Comparison of ENCODE assay signal across 9 cellular contexts in genomic region chr1:156797212-156797871, GRCh38. TPM values are rescaled to one million over a fixed set of nuclear protein-coding genes. Genes with fewer than 3 reads are reported as not detected.
DNase-seq lines count a peak whose midpoint lies in the region; ATAC-seq, FAIRE-seq and TF ChIP-seq lines count a peak whose summit lies in the region.
"Had no signal": no experiment of that assay in that cellular context is flagged by ENCODE, and none has a peak within 500 bp of the region (broad histone marks: within the 10 kb centered on the region; RNA-seq: fewer than 3 reads in every experiment).

No MANE protein-coding gene starts in this region.

- H3K27ac ChIP-seq in keratinocyte (ENCODE audit: control insufficient read depth, insufficient read depth, low read length) = no peak overlapping the region
- H3K27ac ChIP-seq in substantia nigra (ENCODE audit: low read depth, low read length, poor library complexity, severe bottlenecking) = peak overlapping the region; percentile 71

- peaks cover 26% of the 10 kb centered on the region for H3K36me3 Mint-ChIP-seq in activated CD8-positive, alpha-beta memory T cell treated with anti-CD3 and anti-CD28 coated beads, Interleukin-2, amount 10 ng/mL, durations not matched to agents 7 days and 5 days

- ATAC-seq in activated CD8-positive, alpha-beta memory T cell treated with anti-CD3 and anti-CD28 coated beads, Interleukin-2, amount 10 ng/mL, durations not matched to agents 7 days and 5 days = peak; percentile 77

- CTCF ChIA-PET in activated CD8-positive, alpha-beta memory T cell treated with anti-CD3 and anti-CD28 coated beads, Interleukin-2, amount 10 ng/mL, durations not matched to agents 7 days and 5 days (lab: Charles Lee) = interaction anchor here (0.6 to 31.5 kb wide), 24 partner anchors 9 to 113 kb away, joined by 3 to 600 read pairs (median 4); partner anchors contain the start of genes INSRR, ISG20L2, METTL25B and NTRK1

- peaks cover 98% of the 10 kb centered on the region for H3K36me3 ChIP-seq in Loucy (ENCODE audit: insufficient read depth, low read length)
- peaks cover 22 to 42% of the 10 kb centered on the region in 2 experiments for H3K36me3 ChIP-seq in keratinocyte (ENCODE audit: control insufficient read depth in 2 of 2, extremely low read depth in 1 of 2, insufficient read depth in 2 of 2, low read length in 2 of 2)

- FAIRE-seq in keratinocyte (lab: Jason Lieb, UNC) = peak; percentile 95
- FAIRE-seq: endometrium had no signal

- H3K27ac Mint-ChIP-seq in activated CD8-positive, alpha-beta memory T cell treated with anti-CD3 and anti-CD28 coated beads, Interleukin-2, amount 10 ng/mL, durations not matched to agents 7 days and 5 days = peak overlapping the region; percentile 10

- no peaks in the 10 kb centered on the region for H3F3A ChIP-seq in Loucy (ENCODE audit: low read depth)

- H3K4me1 Mint-ChIP-seq in activated CD8-positive, alpha-beta memory T cell treated with anti-CD3 and anti-CD28 coated beads, Interleukin-2, amount 10 ng/mL, durations not matched to agents 7 days and 5 days = peaks cover 30% of the 10 kb centered on the region

- no peaks in the 10 kb centered on the region for H3K9me3 ChIP-seq in Loucy (ENCODE audit: insufficient read depth, low read depth, low read length)
- H3K9me3 ChIP-seq in keratinocyte (ENCODE audit: control insufficient read depth, low read depth, low read length) = no peaks in the 10 kb centered on the region

- H3K27me3 ChIP-seq in Loucy (ENCODE audit: insufficient read depth, low read length, poor library complexity, severe bottlenecking) (no peaks in the 10 kb centered on the region), keratinocyte (ENCODE audit: control insufficient read depth, extremely low read depth, insufficient read depth, low read length) (no peaks in the 10 kb centered on the region)

- H3K79me2 ChIP-seq in Loucy (ENCODE audit: insufficient read depth, low read length) = no peaks in the 10 kb centered on the region
- H3K79me2 ChIP-seq in keratinocyte (ENCODE audit: control insufficient read depth, insufficient read depth, low read length) = no peaks in the 10 kb centered on the region

- DNase-seq in activated CD8-positive, alpha-beta memory T cell treated with anti-CD3 and anti-CD28 coated beads, Interleukin-2, amount 10 ng/mL, durations not matched to agents 7 days and 5 days = peak; percentile 76
- no peak for DNase-seq in activated CD8-positive, alpha-beta memory T cell treated with anti-CD3 and anti-CD28 coated beads, Interleukin-2, amount 50 U/mL, for 48 hours
- peak; percentile 91 for DNase-seq in SK-N-DZ (ENCODE audit: low spot score)
- DNase-seq in astrocyte of the cerebellum (ENCODE audit: low read depth) = peak; percentile 33
- DNase-seq in keratinocyte (ENCODE audit: low read depth, low spot score) = no peak
- peak in 17 of 49 donors; percentile 3 to 52 (median 13) for DNase-seq in substantia nigra (lab: John Stamatoyannopoulos, UW)
- no peak for DNase-seq in foreskin melanocyte

- no peak overlapping the region for H3K9ac ChIP-seq in Loucy (ENCODE audit: low read depth, low read length, poor library complexity, severe bottlenecking)
- no peak overlapping the region for H3K9ac ChIP-seq in keratinocyte (ENCODE audit: control insufficient read depth, extremely low read depth, insufficient read depth, low read length)

- no peaks in the 10 kb centered on the region for H3K9me3 Mint-ChIP-seq in activated CD8-positive, alpha-beta memory T cell treated with anti-CD3 and anti-CD28 coated beads, Interleukin-2, amount 10 ng/mL, durations not matched to agents 7 days and 5 days (ENCODE audit: low read depth)

- H3K4me3 ChIP-seq in Loucy (ENCODE audit: low read length, poor library complexity, severe bottlenecking) (no peak overlapping the region), astrocyte of the cerebellum (ENCODE audit: low read depth, low read length) (no peak overlapping the region), keratinocyte (ENCODE audit: control insufficient read depth in 2 of 3, extremely low read depth in 1 of 3, insufficient read depth in 2 of 3, low read depth in 1 of 3, low read length in 3 of 3) (no peak overlapping the region)

- H3K4me2 ChIP-seq in Loucy (ENCODE audit: low read depth, low read length, poor library complexity, severe bottlenecking) (no peak overlapping the region), keratinocyte (ENCODE audit: control insufficient read depth, extremely low read depth, insufficient read depth, low read depth, low read length) (no peak overlapping the region)

- no peaks in the 10 kb centered on the region for H3K27me3 Mint-ChIP-seq in activated CD8-positive, alpha-beta memory T cell treated with anti-CD3 and anti-CD28 coated beads, Interleukin-2, amount 10 ng/mL, durations not matched to agents 7 days and 5 days

- in situ Hi-C loops in astrocyte of the cerebellum (cut with HindIII; ENCODE audit: low sequenced_read_pairs) = no loop called here

- H3K9me1 ChIP-seq in keratinocyte (ENCODE audit: control insufficient read depth, extremely low read depth, insufficient read depth, low read length) = no peaks in the 10 kb centered on the region

- no peak overlapping the region for H2AFZ ChIP-seq in Loucy (ENCODE audit: low read length)
- H2AFZ ChIP-seq in keratinocyte (ENCODE audit: control insufficient read depth, low read length) = no peak overlapping the region

- H4K20me1 ChIP-seq in Loucy (ENCODE audit: insufficient read depth, low read length, poor library complexity, severe bottlenecking) (no peaks in the 10 kb centered on the region), keratinocyte (ENCODE audit: control insufficient read depth, extremely low read depth, insufficient read depth, low read length) (peaks cover 3% of the 10 kb centered on the region)

- dilution Hi-C loops in keratinocyte (cut with MboI; ENCODE audit: extremely low pct_ligation_motif_present, low sequenced_read_pairs) = no loop called here

- no peaks in the 10 kb centered on the region for H3K9me2 ChIP-seq in Loucy (replicated peaks; ENCODE audit: low read depth, low read length)

- H3K4me3 Mint-ChIP-seq in activated CD8-positive, alpha-beta memory T cell treated with anti-CD3 and anti-CD28 coated beads, Interleukin-2, amount 10 ng/mL, durations not matched to agents 7 days and 5 days = no peak overlapping the region

- H3K4me1 ChIP-seq in Loucy (ENCODE audit: insufficient read depth, low read length, poor library complexity, severe bottlenecking) (peaks cover 5% of the 10 kb centered on the region), keratinocyte (ENCODE audit: control insufficient read depth, extremely low read depth, insufficient read depth, low read length) (no peaks in the 10 kb centered on the region)

- TF ChIP-seq CTCF in Loucy (conservative IDR thresholded peaks at IDR 0.05; ENCODE audit: low read length) = peak; percentile 83
- TF ChIP-seq CTCF in astrocyte of the cerebellum (IDR thresholded peaks at IDR 0.05; ENCODE audit: low read depth, low read length, missing control alignments) = peak; percentile 89
- TF ChIP-seq CTCF in keratinocyte (optimal IDR thresholded peaks at IDR 0.05 in 1 of 3, IDR thresholded peaks at IDR 0.05 in 1 of 3, conservative IDR thresholded peaks at IDR 0.05 in 1 of 3; ENCODE audit: extremely low read depth in 1 of 3, insufficient read depth in 2 of 3, low read length in 3 of 3) = peak; percentile 69 to 88 (median 70)

RNA-seq across cellular contexts. Expression of gene SH2D2A, which starts 19.3 kb away (rescaled TPM):
- total RNA-seq in activated CD8-positive, alpha-beta memory T cell treated with anti-CD3 and anti-CD28 coated beads, Interleukin-2, amount 10 ng/mL, durations not matched to agents 7 days and 5 days = 100 to 1,000 TPM; 157 to 205 TPM
- polyA plus RNA-seq in SK-N-DZ (2014; cell fraction: cytosol; rRNA removed) = 0.61 and 3.2 TPM in 2 replicates
- 1.4 and 3.3 TPM in 2 replicates for polyA plus RNA-seq in SK-N-DZ (2014; cell fraction: nucleus; rRNA removed)
- polyA plus RNA-seq in keratinocyte = 1.9 to 4.5 TPM (median 2.5 TPM) in 3 replicates
- 0.25 TPM for polyA plus RNA-seq in keratinocyte (2011; ENCODE audit: low read depth)
- 1.8 and 4.2 TPM in 2 replicates for polyA plus RNA-seq in keratinocyte (2011; cell fraction: cytosol; rRNA removed)
- 2.9 and 4.9 TPM in 2 replicates for polyA plus RNA-seq in keratinocyte (2011; cell fraction: nucleus; rRNA removed)
- polyA plus RNA-seq in keratinocyte (2012; ENCODE audit: low replicate concordance) = 2.1 and 6.8 TPM in 2 replicates
- 0.83 to 4.2 TPM (median 0.89 TPM) in 3 replicates for polyA minus RNA-seq in keratinocyte
- 5.2 TPM for polyA minus RNA-seq in keratinocyte (2011; cell fraction: cytosol; rRNA and poly(A)+ RNA removed)
- polyA minus RNA-seq in keratinocyte (2011; cell fraction: nucleus; rRNA and poly(A)+ RNA removed) = 4.2 and 4.4 TPM in 2 replicates

RNA-seq across cellular contexts. Expression of gene PRCC, which starts 30.0 kb away (rescaled TPM):
- total RNA-seq in activated CD8-positive, alpha-beta memory T cell treated with anti-CD3 and anti-CD28 coated beads, Interleukin-2, amount 10 ng/mL, durations not matched to agents 7 days and 5 days = 10 to 100 TPM; 68.7 to 99.8 TPM
- 50.6 and 54.6 TPM in 2 replicates for polyA plus RNA-seq in SK-N-DZ (2014; cell fraction: cytosol; rRNA removed)
- polyA plus RNA-seq in SK-N-DZ (2014; cell fraction: nucleus; rRNA removed) = 27.8 and 36.4 TPM in 2 replicates
- 29.9 to 70.7 TPM (median 40.4 TPM) in 3 replicates for polyA plus RNA-seq in keratinocyte
- polyA plus RNA-seq in keratinocyte (2011; ENCODE audit: low read depth) = 21.7 TPM
- 41.7 and 46.6 TPM in 2 replicates for polyA plus RNA-seq in keratinocyte (2011; cell fraction: cytosol; rRNA removed)
- polyA plus RNA-seq in keratinocyte (2011; cell fraction: nucleus; rRNA removed) = 54.2 and 58.5 TPM in 2 replicates
- 42.9 and 47.9 TPM in 2 replicates for polyA plus RNA-seq in keratinocyte (2012; ENCODE audit: low replicate concordance)
- polyA minus RNA-seq in keratinocyte = 60.5 to 95.5 TPM (median 69.6 TPM) in 3 replicates
- polyA minus RNA-seq in keratinocyte (2011; cell fraction: cytosol; rRNA and poly(A)+ RNA removed) = 48.7 TPM
- 32.6 and 42.6 TPM in 2 replicates for polyA minus RNA-seq in keratinocyte (2011; cell fraction: nucleus; rRNA and poly(A)+ RNA removed)

RNA-seq across cellular contexts. Expression of gene HDGF, which starts 45.9 kb away (rescaled TPM):
- total RNA-seq in activated CD8-positive, alpha-beta memory T cell treated with anti-CD3 and anti-CD28 coated beads, Interleukin-2, amount 10 ng/mL, durations not matched to agents 7 days and 5 days = 100 to 1,000 TPM; 258 to 340 TPM
- 375 and 505 TPM in 2 replicates for polyA plus RNA-seq in SK-N-DZ (2014; cell fraction: cytosol; rRNA removed)
- 394 and 426 TPM in 2 replicates for polyA plus RNA-seq in SK-N-DZ (2014; cell fraction: nucleus; rRNA removed)
- 172 to 240 TPM (median 196 TPM) in 3 replicates for polyA plus RNA-seq in keratinocyte
- polyA plus RNA-seq in keratinocyte (2011; ENCODE audit: low read depth) = 161 TPM
- polyA plus RNA-seq in keratinocyte (2011; cell fraction: cytosol; rRNA removed) = 221 and 240 TPM in 2 replicates
- 107 and 111 TPM in 2 replicates for polyA plus RNA-seq in keratinocyte (2011; cell fraction: nucleus; rRNA removed)
- polyA plus RNA-seq in keratinocyte (2012; ENCODE audit: low replicate concordance) = 213 and 246 TPM in 2 replicates
- 108 to 149 TPM (median 125 TPM) in 3 replicates for polyA minus RNA-seq in keratinocyte
- 141 TPM for polyA minus RNA-seq in keratinocyte (2011; cell fraction: cytosol; rRNA and poly(A)+ RNA removed)
- polyA minus RNA-seq in keratinocyte (2011; cell fraction: nucleus; rRNA and poly(A)+ RNA removed) = 32.3 and 52.1 TPM in 2 replicates

RNA-seq across cellular contexts. Expression of gene MRPL24, which starts 56.5 kb away (rescaled TPM):
- total RNA-seq in activated CD8-positive, alpha-beta memory T cell treated with anti-CD3 and anti-CD28 coated beads, Interleukin-2, amount 10 ng/mL, durations not matched to agents 7 days and 5 days = 10 to 100 TPM; 60.4 to 80.0 TPM
- polyA plus RNA-seq in SK-N-DZ (2014; cell fraction: cytosol; rRNA removed) = 98.9 and 109 TPM in 2 replicates
- polyA plus RNA-seq in SK-N-DZ (2014; cell fraction: nucleus; rRNA removed) = 67.7 and 93.2 TPM in 2 replicates
- polyA plus RNA-seq in keratinocyte = 111 to 157 TPM (median 122 TPM) in 3 replicates
- polyA plus RNA-seq in keratinocyte (2011; ENCODE audit: low read depth) = 31.8 TPM
- polyA plus RNA-seq in keratinocyte (2011; cell fraction: cytosol; rRNA removed) = 112 and 122 TPM in 2 replicates
- 91.7 and 94.5 TPM in 2 replicates for polyA plus RNA-seq in keratinocyte (2011; cell fraction: nucleus; rRNA removed)
- 101 and 133 TPM in 2 replicates for polyA plus RNA-seq in keratinocyte (2012; ENCODE audit: low replicate concordance)
- polyA minus RNA-seq in keratinocyte = 39.4 to 55.6 TPM (median 50.9 TPM) in 3 replicates
- polyA minus RNA-seq in keratinocyte (2011; cell fraction: cytosol; rRNA and poly(A)+ RNA removed) = 43.4 TPM
- polyA minus RNA-seq in keratinocyte (2011; cell fraction: nucleus; rRNA and poly(A)+ RNA removed) = 16.8 and 19.2 TPM in 2 replicates

Comparison
In these comparisons a context has a peak if more than half of its experiments do, and no peak if none do; other contexts are left out.
1. DNase-seq: peak in activated CD8-positive, alpha-beta memory T cell treated with anti-CD3 and anti-CD28 coated beads, Interleukin-2, amount 10 ng/mL, durations not matched to agents 7 days and 5 days (single experiment), SK-N-DZ (single experiment) and astrocyte of the cerebellum (single experiment); none in activated CD8-positive, alpha-beta memory T cell treated with anti-CD3 and anti-CD28 coated beads, Interleukin-2, amount 50 U/mL, for 48 hours (single experiment), keratinocyte (single experiment) and foreskin melanocyte (single experiment).
2. Peak in every context shown above with its lines, with median percentiles within 50 percentile points of each other: CTCF ChIP-seq.